In genomic region chr1:160342520-160342919, GRCh38 we compare ENCODE assay signal across 8 cellular contexts.
DNase-seq lines count a peak whose midpoint lies in the region; ATAC-seq and TF ChIP-seq lines count a peak whose summit lies in the region.

No MANE protein-coding gene starts in this region.

- peak; percentile 2 for ATAC-seq in GM21528 (IDR thresholded peaks at IDR 0.05; ENCODE audit: low FRiP score, unreplicated experiment)
- no peak for ATAC-seq in RWPE2 (ENCODE audit: low read depth)
- ATAC-seq in HG02938 (IDR thresholded peaks at IDR 0.05; ENCODE audit: unreplicated experiment), result no peak

- peak overlapping the region; percentile 95 to 99 (median 97) for H3K27ac Mint-ChIP-seq in nephron

- no peaks in the 10 kb centered on the region for H3K9me3 ChIP-seq in RWPE2 (ENCODE audit: severe bottlenecking)

- TF ChIP-seq CTCF in RWPE2 (IDR thresholded peaks at IDR 0.05; ENCODE audit: poor library complexity, severe bottlenecking), result no peak
- TF ChIP-seq CTCF in nephron (IDR thresholded peaks at IDR 0.05; ENCODE audit: unreplicated experiment in 3 of 3), result no peak

- H3K4me1 ChIP-seq in RWPE2 (ENCODE audit: insufficient read depth, poor library complexity, severe bottlenecking), result peaks cover 8% of the 10 kb centered on the region

- H3K4me3 Mint-ChIP-seq in nephron, result peak overlapping the region; percentile 98 to 100 (median 99)

- H3K36me3 Mint-ChIP-seq in nephron (ENCODE audit: low read depth), result peaks cover 29% of the 10 kb centered on the region

- no peaks in the 10 kb centered on the region for H3K27me3 Mint-ChIP-seq in nephron (ENCODE audit: low read depth)

- peaks cover 73% of the 10 kb centered on the region for H3K36me3 ChIP-seq in RWPE2 (ENCODE audit: low read depth)

- H3K9me3 Mint-ChIP-seq in nephron, result no peaks in the 10 kb centered on the region

- H3K4me1 Mint-ChIP-seq in nephron, result peaks cover 43% of the 10 kb centered on the region

- peak overlapping the region; percentile 78 for H3K4me3 ChIP-seq in RWPE2 (ENCODE audit: severe bottlenecking)

- DNase-seq in RWPE2 (ENCODE audit: low spot score) (no peak), epithelial cell of prostate (ENCODE audit: low read depth, low spot score) (no peak), DMS79 treated with DMSO at 0.1 percent for 48 hours (lab: John Stamatoyannopoulos, UW) (no peak), amniotic stem cell (lab: John Stamatoyannopoulos, UW) (no peak), NCI-H524 (lab: John Stamatoyannopoulos, UW) (no peak)

- H3K27me3 ChIP-seq in RWPE2 (ENCODE audit: insufficient read depth, poor library complexity, severe bottlenecking), result no peaks in the 10 kb centered on the region

- H3K27ac ChIP-seq in RWPE2 (ENCODE audit: poor library complexity, severe bottlenecking) (peak overlapping the region; percentile 46), epithelial cell of prostate (peak overlapping the region; percentile 52)
